ENCODE assay signal across 1 cellular context in the genomic region with DNA sequence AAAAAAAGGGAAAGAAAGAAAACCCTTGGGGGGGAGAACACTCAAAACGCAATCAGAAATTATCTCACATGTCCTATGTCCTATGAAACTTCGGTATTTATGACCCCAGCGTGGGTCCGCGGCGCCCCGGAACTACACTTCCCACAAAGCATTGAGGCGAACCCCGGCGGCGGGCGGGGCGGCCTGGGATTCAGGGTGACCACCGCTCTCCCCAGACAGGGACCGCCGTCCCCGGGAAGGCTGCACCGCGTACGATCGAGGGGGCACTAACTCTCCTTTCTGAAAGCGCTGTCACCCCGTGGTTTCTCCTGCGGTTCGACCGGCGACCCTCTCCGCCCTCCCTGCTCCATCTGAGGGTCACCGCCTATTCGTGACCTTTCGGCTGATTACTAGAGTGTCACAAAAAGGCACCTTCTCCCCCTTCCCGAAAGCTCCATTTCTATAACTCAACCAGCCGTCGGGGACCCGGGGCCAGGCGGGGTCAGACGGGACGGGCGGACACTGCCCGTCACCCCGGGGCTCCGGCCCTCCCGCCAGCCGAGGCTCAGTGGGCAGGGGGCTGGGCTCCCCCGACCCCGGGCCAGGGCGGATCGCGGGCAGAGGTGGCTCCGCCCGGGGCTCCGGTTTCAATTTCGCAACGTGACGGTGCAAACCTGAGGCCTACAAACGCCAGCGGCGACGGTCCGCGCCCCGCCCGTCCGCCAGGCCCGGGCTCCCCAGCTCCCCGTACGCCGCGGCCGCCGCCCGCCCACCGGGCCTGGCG.
TF ChIP-seq lines count a peak whose summit lies in the region.

No MANE protein-coding gene starts in this region.

TF ChIP-seq in GM12878, 131 proteins besides CTCF, POLR2A, EP300 and RAD21 (continued from another document):
- TF ChIP-seq ETV6 (conservative IDR thresholded peaks at IDR 0.05 in 1 of 2, IDR thresholded peaks at IDR 0.05 in 1 of 2; ENCODE audit: borderline replicate concordance in 1 of 2, low read depth in 1 of 2), result no peak
- TF ChIP-seq TCF3 (IDR thresholded peaks at IDR 0.05; ENCODE audit: borderline replicate concordance, insufficient read depth, low read depth, low read length), result no peak
- TF ChIP-seq, protein P1, sequence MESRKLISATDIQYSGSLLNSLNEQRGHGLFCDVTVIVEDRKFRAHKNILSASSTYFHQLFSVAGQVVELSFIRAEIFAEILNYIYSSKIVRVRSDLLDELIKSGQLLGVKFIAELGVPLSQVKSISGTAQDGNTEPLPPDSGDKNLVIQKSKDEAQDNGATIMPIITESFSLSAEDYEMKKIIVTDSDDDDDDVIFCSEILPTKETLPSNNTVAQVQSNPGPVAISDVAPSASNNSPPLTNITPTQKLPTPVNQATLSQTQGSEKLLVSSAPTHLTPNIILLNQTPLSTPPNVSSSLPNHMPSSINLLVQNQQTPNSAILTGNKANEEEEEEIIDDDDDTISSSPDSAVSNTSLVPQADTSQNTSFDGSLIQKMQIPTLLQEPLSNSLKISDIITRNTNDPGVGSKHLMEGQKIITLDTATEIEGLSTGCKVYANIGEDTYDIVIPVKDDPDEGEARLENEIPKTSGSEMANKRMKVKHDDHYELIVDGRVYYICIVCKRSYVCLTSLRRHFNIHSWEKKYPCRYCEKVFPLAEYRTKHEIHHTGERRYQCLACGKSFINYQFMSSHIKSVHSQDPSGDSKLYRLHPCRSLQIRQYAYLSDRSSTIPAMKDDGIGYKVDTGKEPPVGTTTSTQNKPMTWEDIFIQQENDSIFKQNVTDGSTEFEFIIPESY (IDR thresholded peaks at IDR 0.05), result no peak
- TF ChIP-seq PML (IDR thresholded peaks at IDR 0.05; ENCODE audit: low read length), result no peak
- TF ChIP-seq ZNF207 (IDR thresholded peaks at IDR 0.05; ENCODE audit: borderline replicate concordance), result 0 out of 2 replicates have a peak, but pooled peaks have one; percentile 28
- no peak for TF ChIP-seq FOXK2 (IDR thresholded peaks at IDR 0.05)
- TF ChIP-seq MTA2 (IDR thresholded peaks at IDR 0.05; ENCODE audit: low read depth), result peak; percentile 26; the same call in 1 of the 2 replicates
- no peak for TF ChIP-seq SMAD5 (IDR thresholded peaks at IDR 0.05; ENCODE audit: low read depth)
- no peak for TF ChIP-seq STAT3 (IDR thresholded peaks at IDR 0.05; ENCODE audit: low read depth, low read length)
- no peak for TF ChIP-seq POLR2AphosphoS2 (IDR thresholded peaks at IDR 0.05; ENCODE audit: low read depth, low read length)
- TF ChIP-seq SMC3 (IDR thresholded peaks at IDR 0.05; ENCODE audit: borderline replicate concordance, low read length), result no peak
- TF ChIP-seq, protein P2, sequence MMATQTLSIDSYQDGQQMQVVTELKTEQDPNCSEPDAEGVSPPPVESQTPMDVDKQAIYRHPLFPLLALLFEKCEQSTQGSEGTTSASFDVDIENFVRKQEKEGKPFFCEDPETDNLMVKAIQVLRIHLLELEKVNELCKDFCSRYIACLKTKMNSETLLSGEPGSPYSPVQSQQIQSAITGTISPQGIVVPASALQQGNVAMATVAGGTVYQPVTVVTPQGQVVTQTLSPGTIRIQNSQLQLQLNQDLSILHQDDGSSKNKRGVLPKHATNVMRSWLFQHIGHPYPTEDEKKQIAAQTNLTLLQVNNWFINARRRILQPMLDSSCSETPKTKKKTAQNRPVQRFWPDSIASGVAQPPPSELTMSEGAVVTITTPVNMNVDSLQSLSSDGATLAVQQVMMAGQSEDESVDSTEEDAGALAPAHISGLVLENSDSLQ (IDR thresholded peaks at IDR 0.05), result no peak; the same call in 1 of the 2 replicates
- peak; percentile 39 for TF ChIP-seq MEF2B (IDR thresholded peaks at IDR 0.05; ENCODE audit: partially characterized antibody, poor library complexity, severe bottlenecking)
- TF ChIP-seq, protein P3, sequence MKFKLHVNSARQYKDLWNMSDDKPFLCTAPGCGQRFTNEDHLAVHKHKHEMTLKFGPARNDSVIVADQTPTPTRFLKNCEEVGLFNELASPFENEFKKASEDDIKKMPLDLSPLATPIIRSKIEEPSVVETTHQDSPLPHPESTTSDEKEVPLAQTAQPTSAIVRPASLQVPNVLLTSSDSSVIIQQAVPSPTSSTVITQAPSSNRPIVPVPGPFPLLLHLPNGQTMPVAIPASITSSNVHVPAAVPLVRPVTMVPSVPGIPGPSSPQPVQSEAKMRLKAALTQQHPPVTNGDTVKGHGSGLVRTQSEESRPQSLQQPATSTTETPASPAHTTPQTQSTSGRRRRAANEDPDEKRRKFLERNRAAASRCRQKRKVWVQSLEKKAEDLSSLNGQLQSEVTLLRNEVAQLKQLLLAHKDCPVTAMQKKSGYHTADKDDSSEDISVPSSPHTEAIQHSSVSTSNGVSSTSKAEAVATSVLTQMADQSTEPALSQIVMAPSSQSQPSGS (IDR thresholded peaks at IDR 0.05; ENCODE audit: low read length), result no peak
- no peak for TF ChIP-seq TCF12 (IDR thresholded peaks at IDR 0.05; ENCODE audit: low read depth, low read length)
- no peak for TF ChIP-seq BRCA1 (IDR thresholded peaks at IDR 0.05; ENCODE audit: low read depth, low read length)
- TF ChIP-seq CREB1 (IDR thresholded peaks at IDR 0.05; ENCODE audit: low read depth), result peak; percentile 30; the same call in 1 of the 2 replicates
- no peak for TF ChIP-seq NR2C2 (IDR thresholded peaks at IDR 0.05; ENCODE audit: borderline replicate concordance, control insufficient read depth, insufficient read length, low read depth)
- TF ChIP-seq NR2C1 (IDR thresholded peaks at IDR 0.05), result peak; percentile 90
- peak; percentile 76 for TF ChIP-seq SIX5 (IDR thresholded peaks at IDR 0.05; ENCODE audit: low read depth, low read length, severe bottlenecking)
- TF ChIP-seq BACH1 (IDR thresholded peaks at IDR 0.05; ENCODE audit: borderline replicate concordance), result peak; percentile 43
- no peak; the same call in 1 of the 2 replicates for TF ChIP-seq ATF7 (IDR thresholded peaks at IDR 0.05; ENCODE audit: low read depth)
- TF ChIP-seq, protein P4, sequence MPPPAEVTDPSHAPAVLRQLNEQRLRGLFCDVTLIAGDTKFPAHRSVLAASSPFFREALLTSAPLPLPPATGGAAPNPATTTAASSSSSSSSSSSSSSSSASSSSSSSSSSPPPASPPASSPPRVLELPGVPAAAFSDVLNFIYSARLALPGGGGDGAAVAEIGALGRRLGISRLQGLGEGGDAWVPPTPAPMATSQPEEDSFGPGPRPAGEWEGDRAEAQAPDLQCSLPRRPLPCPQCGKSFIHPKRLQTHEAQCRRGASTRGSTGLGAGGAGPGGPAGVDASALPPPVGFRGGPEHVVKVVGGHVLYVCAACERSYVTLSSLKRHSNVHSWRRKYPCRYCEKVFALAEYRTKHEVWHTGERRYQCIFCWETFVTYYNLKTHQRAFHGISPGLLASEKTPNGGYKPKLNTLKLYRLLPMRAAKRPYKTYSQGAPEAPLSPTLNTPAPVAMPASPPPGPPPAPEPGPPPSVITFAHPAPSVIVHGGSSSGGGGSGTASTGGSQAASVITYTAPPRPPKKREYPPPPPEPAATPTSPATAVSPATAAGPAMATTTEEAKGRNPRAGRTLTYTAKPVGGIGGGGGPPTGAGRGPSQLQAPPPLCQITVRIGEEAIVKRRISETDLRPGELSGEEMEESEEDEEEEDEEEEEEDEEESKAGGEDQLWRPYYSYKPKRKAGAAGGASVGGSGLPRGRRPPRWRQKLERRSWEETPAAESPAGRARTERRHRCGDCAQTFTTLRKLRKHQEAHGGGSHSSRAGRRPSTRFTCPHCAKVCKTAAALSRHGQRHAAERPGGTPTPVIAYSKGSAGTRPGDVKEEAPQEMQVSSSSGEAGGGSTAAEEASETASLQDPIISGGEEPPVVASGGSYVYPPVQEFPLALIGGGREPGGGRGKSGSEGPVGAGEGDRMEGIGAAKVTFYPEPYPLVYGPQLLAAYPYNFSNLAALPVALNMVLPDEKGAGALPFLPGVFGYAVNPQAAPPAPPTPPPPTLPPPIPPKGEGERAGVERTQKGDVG (CRISPR knock-in tag; IDR thresholded peaks at IDR 0.05), result no peak
- TF ChIP-seq CBFB (IDR thresholded peaks at IDR 0.05; ENCODE audit: low read depth), result no peak
- no peak for TF ChIP-seq FOS (IDR thresholded peaks at IDR 0.05; ENCODE audit: borderline replicate concordance, extremely low read depth, insufficient read length)
- 0 out of 2 replicates have a peak, but pooled peaks have one; percentile 24 for TF ChIP-seq SMARCA5 (IDR thresholded peaks at IDR 0.05)
- TF ChIP-seq CREM (IDR thresholded peaks at IDR 0.05; ENCODE audit: low read depth), result no peak; the same call in 1 of the 2 replicates
- TF ChIP-seq BMI1 (IDR thresholded peaks at IDR 0.05; ENCODE audit: borderline replicate concordance), result no peak
- no peak for TF ChIP-seq ZNF217 (IDR thresholded peaks at IDR 0.05)
- TF ChIP-seq NFXL1 (IDR thresholded peaks at IDR 0.05; ENCODE audit: borderline replicate concordance), result no peak
- TF ChIP-seq, protein P5, sequence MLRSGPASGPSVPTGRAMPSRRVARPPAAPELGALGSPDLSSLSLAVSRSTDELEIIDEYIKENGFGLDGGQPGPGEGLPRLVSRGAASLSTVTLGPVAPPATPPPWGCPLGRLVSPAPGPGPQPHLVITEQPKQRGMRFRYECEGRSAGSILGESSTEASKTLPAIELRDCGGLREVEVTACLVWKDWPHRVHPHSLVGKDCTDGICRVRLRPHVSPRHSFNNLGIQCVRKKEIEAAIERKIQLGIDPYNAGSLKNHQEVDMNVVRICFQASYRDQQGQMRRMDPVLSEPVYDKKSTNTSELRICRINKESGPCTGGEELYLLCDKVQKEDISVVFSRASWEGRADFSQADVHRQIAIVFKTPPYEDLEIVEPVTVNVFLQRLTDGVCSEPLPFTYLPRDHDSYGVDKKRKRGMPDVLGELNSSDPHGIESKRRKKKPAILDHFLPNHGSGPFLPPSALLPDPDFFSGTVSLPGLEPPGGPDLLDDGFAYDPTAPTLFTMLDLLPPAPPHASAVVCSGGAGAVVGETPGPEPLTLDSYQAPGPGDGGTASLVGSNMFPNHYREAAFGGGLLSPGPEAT (IDR thresholded peaks at IDR 0.05; ENCODE audit: low read depth), result 0 out of 2 replicates have a peak, but pooled peaks have one; percentile 30
- TF ChIP-seq ZZZ3 (IDR thresholded peaks at IDR 0.05; ENCODE audit: control insufficient read depth, insufficient read length, low read depth), result no peak
- TF ChIP-seq, protein P6, sequence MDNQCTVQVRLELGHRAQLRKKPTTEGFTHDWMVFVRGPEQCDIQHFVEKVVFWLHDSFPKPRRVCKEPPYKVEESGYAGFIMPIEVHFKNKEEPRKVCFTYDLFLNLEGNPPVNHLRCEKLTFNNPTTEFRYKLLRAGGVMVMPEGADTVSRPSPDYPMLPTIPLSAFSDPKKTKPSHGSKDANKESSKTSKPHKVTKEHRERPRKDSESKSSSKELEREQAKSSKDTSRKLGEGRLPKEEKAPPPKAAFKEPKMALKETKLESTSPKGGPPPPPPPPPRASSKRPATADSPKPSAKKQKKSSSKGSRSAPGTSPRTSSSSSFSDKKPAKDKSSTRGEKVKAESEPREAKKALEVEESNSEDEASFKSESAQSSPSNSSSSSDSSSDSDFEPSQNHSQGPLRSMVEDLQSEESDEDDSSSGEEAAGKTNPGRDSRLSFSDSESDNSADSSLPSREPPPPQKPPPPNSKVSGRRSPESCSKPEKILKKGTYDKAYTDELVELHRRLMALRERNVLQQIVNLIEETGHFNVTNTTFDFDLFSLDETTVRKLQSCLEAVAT (IDR thresholded peaks at IDR 0.05), result 0 out of 2 replicates have a peak, but pooled peaks have one; percentile 12
- peak; percentile 66; the same call in 1 of the 2 replicates for TF ChIP-seq HDGF (IDR thresholded peaks at IDR 0.05)
